ENCODE assay signal across 8 cellular contexts in the genomic region with DNA sequence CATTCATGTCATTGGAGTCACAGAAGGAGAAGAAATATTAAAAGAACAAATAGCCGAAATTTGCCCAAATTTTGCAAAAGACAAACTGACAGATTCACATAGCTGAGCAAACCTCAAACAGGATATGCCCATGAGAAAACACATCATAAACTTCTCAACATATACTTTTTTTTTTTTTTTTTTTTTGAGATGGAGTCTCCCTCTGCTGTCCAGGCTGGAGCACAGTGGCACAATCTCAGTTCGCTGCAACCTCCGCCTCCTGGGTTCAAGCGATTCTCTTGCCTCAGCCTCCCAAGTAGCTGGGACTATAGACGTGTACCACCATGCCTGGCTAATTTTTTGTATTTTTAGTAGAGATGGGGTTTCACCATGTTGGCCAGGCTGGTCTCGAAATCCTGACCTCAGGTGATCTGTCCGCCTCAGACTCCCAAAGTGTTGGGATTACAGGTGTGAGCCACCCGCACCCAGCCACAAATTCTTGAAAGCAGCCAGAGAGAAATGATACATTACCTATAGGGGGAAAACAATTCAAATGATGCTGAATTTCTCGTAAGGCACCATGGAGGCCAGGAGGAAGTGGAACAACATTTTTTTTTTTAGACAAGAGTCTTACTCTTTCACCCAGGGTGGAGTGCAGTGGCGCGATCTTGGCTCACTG. TPM values are rescaled to one million over a fixed set of nuclear protein-coding genes. Genes with fewer than 3 reads are reported as not detected.
DNase-seq lines count a peak whose midpoint lies in the region; ATAC-seq and TF ChIP-seq lines count a peak whose summit lies in the region.
"Not testable (repeated sequence)": the region's sequence is repeated elsewhere in the genome, so short reads cannot be mapped to it uniquely, and the experiment has no call there.

No MANE protein-coding gene starts in this region.

- peak overlapping the region; percentile 37 for H3K27ac Mint-ChIP-seq in activated naive CD4-positive, alpha-beta T cell treated with anti-CD3 and anti-CD28 coated beads, Interleukin-2, amount 50 U/mL, for 24 hours
- not testable (repeated sequence) for H3K27ac Mint-ChIP-seq in endodermal cell
- peak overlapping the region; percentile 69 for H3K27ac Mint-ChIP-seq in progenitor cell of endocrine pancreas

- not testable (repeated sequence) for H3K79me2 ChIP-seq in DOHH2 (ENCODE audit: control insufficient read depth, low read length); HCT116 (ENCODE audit: insufficient read depth, low read length); OCI-LY7 (ENCODE audit: insufficient read depth, low read depth, low read length)

- not testable (repeated sequence) for ATAC-seq in HCT116, lower lobe of right lung

- TF ChIP-seq RAD21 in HCT116 (IDR thresholded peaks at IDR 0.05; ENCODE audit: low read depth) = peak; percentile 32; the same call in 1 of the 2 replicates

- not testable (repeated sequence) for H2AFZ ChIP-seq in HCT116 (ENCODE audit: low read depth, low read length, poor library complexity, severe bottlenecking); OCI-LY7 (ENCODE audit: low read length)

- not testable (repeated sequence) for H3K9me2 ChIP-seq in DOHH2 (replicated peaks; ENCODE audit: control insufficient read depth, low read length); HCT116 (ENCODE audit: insufficient read depth); OCI-LY7 (ENCODE audit: insufficient read depth, low read length)

- peak overlapping the region; percentile 1 for H3K4me2 ChIP-seq in DOHH2 (ENCODE audit: low read length)
- not testable (repeated sequence) for H3K4me2 ChIP-seq in HCT116 (ENCODE audit: low read length); OCI-LY7 (ENCODE audit: low read length)

- intact Hi-C loops in HCT116 (cut with micrococcal nuclease); OCI-LY7 (cut with micrococcal nuclease; ENCODE audit: unreplicated experiment); lower lobe of right lung (cut with DNase I): not testable (repeated sequence)

- RAD21 ChIA-PET in HCT116 (lab: Charles Lee; ENCODE audit: low non-redundant PET in 1 of 2, low total read pairs in 2 of 2, uncharacterized antibody in 2 of 2, unreplicated experiment in 2 of 2) = not testable (repeated sequence)

- TF ChIP-seq CTCF in 22Rv1 (IDR thresholded peaks at IDR 0.05) (peak; percentile 20; the same call in 1 of the 2 replicates), HCT116 (IDR thresholded peaks at IDR 0.05 in 2 of 3, conservative IDR thresholded peaks at IDR 0.05 in 1 of 3; ENCODE audit: borderline replicate concordance in 1 of 3, insufficient read depth in 1 of 3, low read depth in 2 of 3, low read length in 2 of 3) (peak; percentile 12 to 33 (median 16); a peak in 1 of 6 replicates), OCI-LY7 (conservative IDR thresholded peaks at IDR 0.05; ENCODE audit: low read length) (peak; percentile 40; the same call in 1 of the 2 replicates), endodermal cell (conservative IDR thresholded peaks at IDR 0.05) (peak; percentile 24)
- TF ChIP-seq CTCF in DOHH2 (IDR thresholded peaks at IDR 0.05; ENCODE audit: low read depth, low read length, poor library complexity, severe bottlenecking); lower lobe of right lung (IDR thresholded peaks at IDR 0.05); progenitor cell of endocrine pancreas (IDR thresholded peaks at IDR 0.05; ENCODE audit: unreplicated experiment): not testable (repeated sequence)

- CTCF ChIA-PET in HCT116 (lab: Charles Lee) = interaction anchor here (0.6 kb wide), 1 partner anchor 9 kb away, joined by 3 read pairs; no protein-coding TSS in a partner anchor
- CTCF ChIA-PET in OCI-LY7 (lab: Charles Lee; ENCODE audit: unreplicated experiment) = not testable (repeated sequence)

- not testable (repeated sequence) for H4K20me1 ChIP-seq in DOHH2 (ENCODE audit: control insufficient read depth, insufficient read depth, low read depth, low read length); HCT116 (ENCODE audit: insufficient read depth); OCI-LY7 (ENCODE audit: insufficient read depth, low read length)

- peaks cover 18% of the 10 kb centered on the region for H3K4me1 ChIP-seq in DOHH2 (ENCODE audit: control insufficient read depth, low read length)
- not testable (repeated sequence) for H3K4me1 ChIP-seq in HCT116 (ENCODE audit: control insufficient read depth in 1 of 2, insufficient read depth in 2 of 2, low read length in 2 of 2); OCI-LY7 (ENCODE audit: insufficient read depth, low read length, poor library complexity, severe bottlenecking); endodermal cell (ENCODE audit: control insufficient read depth, insufficient read depth, low read length); lower lobe of right lung

- not testable (repeated sequence) for H3K27ac ChIP-seq in 22Rv1; DOHH2 (ENCODE audit: low read depth, low read length); HCT116 (ENCODE audit: low read depth, low read length); OCI-LY7 (ENCODE audit: low read depth, low read length, poor library complexity, severe bottlenecking); endodermal cell (ENCODE audit: low read depth, low read length); lower lobe of right lung

- not testable (repeated sequence) for H3K27me3 ChIP-seq in DOHH2 (ENCODE audit: control insufficient read depth, low read length); HCT116 (ENCODE audit: insufficient read depth, low read length); endodermal cell (ENCODE audit: control insufficient read depth, insufficient read depth, low read length, poor library complexity, severe bottlenecking); lower lobe of right lung (ENCODE audit: low read depth)

- not testable (repeated sequence) for BruUV-seq in HCT116 (replicated peaks; lab: Mats Ljungman, UMichigan); OCI-LY7 (replicated peaks; lab: Mats Ljungman, UMichigan)

- not testable (repeated sequence) for H3K27me3 Mint-ChIP-seq in activated naive CD4-positive, alpha-beta T cell treated with anti-CD3 and anti-CD28 coated beads, Interleukin-2, amount 50 U/mL, for 24 hours; endodermal cell (ENCODE audit: insufficient read depth); progenitor cell of endocrine pancreas

- not testable (repeated sequence) for H3K9ac ChIP-seq in HCT116 (ENCODE audit: low read length); endodermal cell (ENCODE audit: extremely low read depth, low read length, poor library complexity, severe bottlenecking)

- H3K4me3 ChIP-seq in DOHH2 (ENCODE audit: low read length); HCT116 (replicated peaks in 1 of 2; ENCODE audit: low read depth in 1 of 2, low read length in 2 of 2); OCI-LY7 (ENCODE audit: low read depth, low read length, poor library complexity, severe bottlenecking); endodermal cell (ENCODE audit: low read length); lower lobe of right lung: not testable (repeated sequence)

- not testable (repeated sequence) for TF ChIP-seq POLR2A in HCT116 (IDR thresholded peaks at IDR 0.05; ENCODE audit: borderline replicate concordance, extremely low read depth, insufficient read depth, insufficient read length)

- not testable (repeated sequence) for H3F3A ChIP-seq in DOHH2 (ENCODE audit: control insufficient read depth, insufficient read depth)

- 92% methylated on average over 9 to 11 of the region's 11 CpGs for WGBS in endodermal cell (ENCODE audit: insufficient coverage in 1 of 2, insufficient read length in 1 of 2), 2 experiments

- H3K4me3 Mint-ChIP-seq in activated naive CD4-positive, alpha-beta T cell treated with anti-CD3 and anti-CD28 coated beads, Interleukin-2, amount 50 U/mL, for 24 hours; endodermal cell; progenitor cell of endocrine pancreas (ENCODE audit: low read depth): not testable (repeated sequence)

- POLR2A ChIA-PET in HCT116 (lab: Charles Lee) = not testable (repeated sequence)
- POLR2A ChIA-PET in OCI-LY7 (lab: Charles Lee) = interaction anchor here (0.7 kb wide), 1 partner anchor 210 kb away, joined by 5 read pairs; no protein-coding TSS in a partner anchor

- H3K9me3 Mint-ChIP-seq in activated naive CD4-positive, alpha-beta T cell treated with anti-CD3 and anti-CD28 coated beads, Interleukin-2, amount 50 U/mL, for 24 hours; endodermal cell; progenitor cell of endocrine pancreas (ENCODE audit: low read depth): not testable (repeated sequence)

- H3K36me3 Mint-ChIP-seq in activated naive CD4-positive, alpha-beta T cell treated with anti-CD3 and anti-CD28 coated beads, Interleukin-2, amount 50 U/mL, for 24 hours = not testable (repeated sequence)
- peaks cover 16% of the 10 kb centered on the region for H3K36me3 Mint-ChIP-seq in endodermal cell (ENCODE audit: low read depth)
- peaks cover 14% of the 10 kb centered on the region for H3K36me3 Mint-ChIP-seq in progenitor cell of endocrine pancreas (ENCODE audit: insufficient read depth)

- H3K9me3 ChIP-seq in DOHH2 (ENCODE audit: control insufficient read depth, insufficient read depth, low read length); HCT116 (ENCODE audit: control insufficient read depth in 1 of 2, insufficient read depth in 1 of 2, low read depth in 1 of 2, low read length in 2 of 2); OCI-LY7 (ENCODE audit: low read length); endodermal cell (ENCODE audit: control insufficient read depth, low read length); lower lobe of right lung: not testable (repeated sequence)

- not testable (repeated sequence) for DNase-seq in HCT116 (ENCODE audit: low read depth, low spot score); endodermal cell; progenitor cell of endocrine pancreas (ENCODE audit: low spot score, unreplicated experiment)
- DNase-seq in OCI-LY7 (ENCODE audit: low spot score) (peak; percentile 23), lower lobe of right lung (peak; percentile 6)

- H3K36me3 ChIP-seq in DOHH2 (ENCODE audit: control insufficient read depth, low read length); HCT116 (ENCODE audit: control insufficient read depth in 1 of 2, insufficient read depth in 2 of 2, low read length in 2 of 2); OCI-LY7 (ENCODE audit: insufficient read depth, low read length); endodermal cell (ENCODE audit: control insufficient read depth, insufficient read depth, low read length); lower lobe of right lung: not testable (repeated sequence)

- H3K4me1 Mint-ChIP-seq in activated naive CD4-positive, alpha-beta T cell treated with anti-CD3 and anti-CD28 coated beads, Interleukin-2, amount 50 U/mL, for 24 hours = peaks cover 13% of the 10 kb centered on the region
- H3K4me1 Mint-ChIP-seq in endodermal cell (peaks cover 13% of the 10 kb centered on the region), progenitor cell of endocrine pancreas (ENCODE audit: low read depth) (peaks cover 14% of the 10 kb centered on the region)

RNA-seq across cellular contexts. Expression of gene NDUFS5, which starts 25.2 kb away (rescaled TPM):
- 263 TPM for total RNA-seq in HCT116 (2021; ENCODE audit: unreplicated experiment)
- polyA plus RNA-seq in HCT116 (2012) = 648 and 649 TPM in 2 replicates
- 255 and 373 TPM in 2 replicates for total RNA-seq in OCI-LY7 (2014; rRNA removed; shearing (Covaris generic))
- total RNA-seq in OCI-LY7 (2022) = 135 and 161 TPM in 2 replicates
- 100 to 1,000 TPM; 295 to 349 TPM for total RNA-seq in endodermal cell
- polyA plus RNA-seq in endodermal cell (2013, experiment 1 of 2) = 400 TPM
- polyA plus RNA-seq in endodermal cell (2013, experiment 2 of 2) = 403 TPM
- total RNA-seq in lower lobe of right lung = 140 TPM
- total RNA-seq in progenitor cell of endocrine pancreas = 208 and 221 TPM in 2 replicates
